16 cellular contexts compared by ENCODE assay signal in genomic region chr2:24018241-24018640, GRCh38. TPM values are rescaled to one million over a fixed set of nuclear protein-coding genes. Genes with fewer than 3 reads are reported as not detected.
DNase-seq lines count a peak whose midpoint lies in the region; ATAC-seq and TF ChIP-seq lines count a peak whose summit lies in the region.
"Had no signal": no experiment of that assay in that cellular context is flagged by ENCODE, and none has a peak within 500 bp of the region (broad histone marks: within the 10 kb centered on the region; RNA-seq: fewer than 3 reads in every experiment).

No MANE protein-coding gene starts in this region.

- no peak overlapping the region; the same call in 1 of the 2 replicates for H2BK120ac ChIP-seq in IMR-90 (ENCODE audit: low read depth, low read length)

- no peak overlapping the region for H4K91ac ChIP-seq in IMR-90 (ENCODE audit: insufficient read depth, low read depth, low read length)

- no peak overlapping the region for H2AK9ac ChIP-seq in IMR-90 (replicated peaks; ENCODE audit: low read depth, low read length, poor library complexity)

- no peak overlapping the region for H2BK15ac ChIP-seq in IMR-90 (ENCODE audit: low read depth, low read length)

- peak overlapping the region; percentile 81 for H3K27ac Mint-ChIP-seq in GM23338
- peak overlapping the region; percentile 41 for H3K27ac Mint-ChIP-seq in osteocyte (ENCODE audit: unreplicated experiment)
- H3K27ac Mint-ChIP-seq: CD4-positive, alpha-beta memory T cell; IgD-negative memory B cell had no signal

- no peak overlapping the region for H3K27ac ChIP-seq in GM23338 (ENCODE audit: low read depth)
- no peak overlapping the region for H3K27ac ChIP-seq in IMR-90 (ENCODE audit: insufficient read depth, low read length)
- H3K27ac ChIP-seq in hepatocyte: no peak overlapping the region
- H3K27ac ChIP-seq: C4-2B had no signal

- TF ChIP-seq CTCF in GM23338 (conservative IDR thresholded peaks at IDR 0.05; ENCODE audit: low read depth in 2 of 2): no peak
- no peak for TF ChIP-seq CTCF in IMR-90 (conservative IDR thresholded peaks at IDR 0.05; ENCODE audit: low read depth, low read length)
- TF ChIP-seq CTCF in osteocyte (IDR thresholded peaks at IDR 0.05): no peak
- no peak for TF ChIP-seq CTCF in hepatocyte (IDR thresholded peaks at IDR 0.05; ENCODE audit: poor library complexity)

- H3K79me1 ChIP-seq in IMR-90 (ENCODE audit: low read depth in 1 of 2, low read length in 2 of 2): peaks cover 0 to 3% of the 10 kb centered on the region in 2 experiments; a peak in 1 of 4 replicates

- H3K9me2 ChIP-seq in GM23338 (ENCODE audit: insufficient read depth) (no peaks in the 10 kb centered on the region), hepatocyte (replicated peaks; ENCODE audit: insufficient read depth) (no peaks in the 10 kb centered on the region)

- no TSS peak for BruUV-seq in IMR-90 (replicated peaks; lab: Mats Ljungman, UMichigan)

- no peaks in the 10 kb centered on the region for H3K9me3 ChIP-seq in IMR-90 (ENCODE audit: control insufficient read depth, insufficient read depth, low read length)
- no peaks in the 10 kb centered on the region for H3K9me3 ChIP-seq in hepatocyte (ENCODE audit: low read depth)
- H3K9me3 ChIP-seq: BE2C had no signal

- POLR2A ChIA-PET in IMR-90 (lab: Charles Lee; ENCODE audit: unreplicated experiment): no interaction called here

- no peaks in the 10 kb centered on the region for H3F3A ChIP-seq in GM23338 (replicated peaks; ENCODE audit: low read depth)

- no peak overlapping the region for H2BK5ac ChIP-seq in IMR-90 (ENCODE audit: low read depth, low read length, poor library complexity, severe bottlenecking)

- H3K23ac ChIP-seq in IMR-90 (ENCODE audit: low read depth, low read length): no peak overlapping the region

- peaks cover 16% of the 10 kb centered on the region for H3K27me3 Mint-ChIP-seq in GM23338 (ENCODE audit: insufficient read depth, low read depth, poor library complexity)
- H3K27me3 Mint-ChIP-seq in osteocyte (ENCODE audit: unreplicated experiment): no peaks in the 10 kb centered on the region
- H3K27me3 Mint-ChIP-seq: IgD-negative memory B cell had no signal

- no peaks in the 10 kb centered on the region for H3K79me2 ChIP-seq in GM23338 (replicated peaks; ENCODE audit: insufficient read depth)
- no peaks in the 10 kb centered on the region for H3K79me2 ChIP-seq in hepatocyte

- dilution Hi-C loops in IMR-90 (cut with HindIII; ENCODE audit: low sequenced_read_pairs, unreplicated experiment): no loop called here

- no peak for TF ChIP-seq RAD21 in IMR-90 (IDR thresholded peaks at IDR 0.05; ENCODE audit: low read length)

- no peak overlapping the region for H2BK20ac ChIP-seq in IMR-90 (ENCODE audit: low read depth, low read length)

- H2AK5ac ChIP-seq in IMR-90 (ENCODE audit: low read depth, low read length): peak overlapping the region; percentile 21; the same call in 1 of the 2 replicates

- 80% methylated on average over 2 of the region's 9 CpGs; no CpG with 5 or more reads in 1 of the 2 experiments for WGBS in IMR-90 (ENCODE audit: extremely low coverage in 2 of 2, insufficient read length in 1 of 2), 2 experiments
- 92% methylated on average over 9 of the region's 9 CpGs for WGBS in hepatocyte (ENCODE audit: low lambda C conversion rate, missing lambda C conversion rate)

- H3K9me1 ChIP-seq in IMR-90 (ENCODE audit: insufficient read depth, low read length): peaks cover 16% of the 10 kb centered on the region; the same call in 1 of the 2 replicates

- H3K14ac ChIP-seq in IMR-90 (replicated peaks; ENCODE audit: low read depth, low read length): no peak overlapping the region

- intact Hi-C loops in IMR-90 (cut with micrococcal nuclease): no loop called here

- H3K9me3 Mint-ChIP-seq in GM23338 (no peaks in the 10 kb centered on the region), osteocyte (ENCODE audit: unreplicated experiment) (no peaks in the 10 kb centered on the region)
- H3K9me3 Mint-ChIP-seq: CD4-positive, alpha-beta memory T cell; IgD-negative memory B cell had no signal

- H4K8ac ChIP-seq in IMR-90 (ENCODE audit: low read depth in 2 of 2, low read length in 2 of 2): no peak overlapping the region

- H3K9ac ChIP-seq in IMR-90 (ENCODE audit: low read depth, low read length): no peak overlapping the region

- no peak overlapping the region; the same call in 2 of the 3 replicates for H3K4me3 Mint-ChIP-seq in GM23338
- H3K4me3 Mint-ChIP-seq in osteocyte (ENCODE audit: unreplicated experiment): no peak overlapping the region
- H3K4me3 Mint-ChIP-seq: CD4-positive, alpha-beta memory T cell; IgD-negative memory B cell had no signal

- H3K4me1 ChIP-seq in GM23338 (ENCODE audit: insufficient read depth) (peaks cover 16% of the 10 kb centered on the region; the same call in 1 of the 2 replicates), IMR-90 (ENCODE audit: control insufficient read depth, insufficient read depth, low read length) (peaks cover 10% of the 10 kb centered on the region), hepatocyte (ENCODE audit: insufficient read depth) (peaks cover 8% of the 10 kb centered on the region)
- H3K4me1 ChIP-seq: BE2C had no signal

- H4K5ac ChIP-seq in IMR-90 (ENCODE audit: low read depth, low read length): no peak overlapping the region

- TF ChIP-seq POLR2A in IMR-90 (IDR thresholded peaks at IDR 0.05; ENCODE audit: low read depth, low read length): no peak

- H3K4me1 Mint-ChIP-seq in GM23338 (peaks cover 31% of the 10 kb centered on the region), osteocyte (ENCODE audit: unreplicated experiment) (peaks cover 17% of the 10 kb centered on the region)
- H3K4me1 Mint-ChIP-seq: CD4-positive, alpha-beta memory T cell; IgD-negative memory B cell had no signal

- in situ Hi-C loops in IMR-90 (cut with MboI; ENCODE audit: low sequenced_read_pairs): no loop called here

- H3K56ac ChIP-seq in IMR-90 (ENCODE audit: extremely low read depth, insufficient read depth, low read length): no peak overlapping the region

- H3K27me3 ChIP-seq in GM23338 (ENCODE audit: insufficient read depth) (no peaks in the 10 kb centered on the region), IMR-90 (ENCODE audit: control insufficient read depth, insufficient read depth, low read length) (no peaks in the 10 kb centered on the region), hepatocyte (no peaks in the 10 kb centered on the region)
- H3K27me3 ChIP-seq: BE2C had no signal

- H3K36me3 ChIP-seq in GM23338 (ENCODE audit: insufficient read depth) (no peaks in the 10 kb centered on the region), IMR-90 (ENCODE audit: control insufficient read depth, insufficient read depth, low read length) (peaks cover 4% of the 10 kb centered on the region), hepatocyte (replicated peaks; ENCODE audit: insufficient read depth, low read depth) (no peaks in the 10 kb centered on the region)

- H2AFZ ChIP-seq in GM23338 (no peak overlapping the region), IMR-90 (replicated peaks; ENCODE audit: low read length, poor library complexity) (no peak overlapping the region), hepatocyte (no peak overlapping the region)

- H3K4me3 ChIP-seq in GM23338 (no peak overlapping the region), IMR-90 (ENCODE audit: insufficient read depth, low read depth, low read length) (no peak overlapping the region), hepatocyte (no peak overlapping the region)

- H4K20me1 ChIP-seq in GM23338 (replicated peaks; ENCODE audit: insufficient read depth) (no peaks in the 10 kb centered on the region), IMR-90 (ENCODE audit: insufficient read depth, low read length) (no peaks in the 10 kb centered on the region), hepatocyte (ENCODE audit: insufficient read depth, poor library complexity, severe bottlenecking) (no peaks in the 10 kb centered on the region)

- DNase-seq in GM23338 (ENCODE audit: low spot score) (peak; percentile 16), IMR-90 (no peak), islet precursor cell (peak; percentile 42), osteocyte (ENCODE audit: extremely low spot score, unreplicated experiment) (no peak), hepatocyte (ENCODE audit: low spot score) (no peak), NCI-H1436 (lab: John Stamatoyannopoulos, UW) (no peak)
- DNase-seq: BE2C; CD4-positive, alpha-beta memory T cell; DMS79 treated with DMSO at 0.1 percent for 48 hours; EL had no signal

- CTCF ChIA-PET in IMR-90 (lab: Yijun Ruan, JAX): no interaction called here

- no peak overlapping the region for H3K4ac ChIP-seq in IMR-90 (ENCODE audit: low read depth, low read length)

- peaks cover 14% of the 10 kb centered on the region for H3K36me3 Mint-ChIP-seq in GM23338 (ENCODE audit: low read depth)
- peaks cover 6% of the 10 kb centered on the region for H3K36me3 Mint-ChIP-seq in osteocyte (ENCODE audit: unreplicated experiment)
- H3K36me3 Mint-ChIP-seq: IgD-negative memory B cell had no signal

- no peak overlapping the region for H3K18ac ChIP-seq in IMR-90 (ENCODE audit: low read depth, low read length)

- no peak for ATAC-seq in GM23338
- ATAC-seq in IMR-90 (ENCODE audit: low read depth): no peak
- no peak for ATAC-seq in GM21825 (IDR thresholded peaks at IDR 0.05; ENCODE audit: unreplicated experiment)

- no peak overlapping the region for H3K4me2 ChIP-seq in GM23338
- H3K4me2 ChIP-seq in IMR-90 (ENCODE audit: low read depth, low read length): no peak overlapping the region
- H3K4me2 ChIP-seq in hepatocyte: no peak overlapping the region

RNA-seq across cellular contexts. Expression of gene MFSD2B, which starts 8.4 kb away (rescaled TPM):
- total RNA-seq in GM23338 (2014; rRNA removed; shearing (Covaris generic)): 0.21 TPM in 1 of 2 replicates, not detected in the other
- polyA plus RNA-seq in GM23338 (2016; fragmentation: Nextera tagmentation; extraction: Ambion mirVana): 0.82 and 2.3 TPM in 2 replicates
- total RNA-seq in IMR-90 (2012; rRNA removed): not detected in 2 replicates
- polyA plus RNA-seq in IMR-90 (2012; rRNA removed): 0.05 and 0.09 TPM in 2 replicates
- 0.01 and 0.03 TPM in 2 replicates for polyA plus RNA-seq in IMR-90 (2012; cell fraction: cytosol; rRNA removed)
- 0.10 and 0.32 TPM in 2 replicates for polyA plus RNA-seq in IMR-90 (2012; cell fraction: nucleus; rRNA removed; ENCODE audit: low replicate concordance)
- not detected in 2 replicates for total RNA-seq in osteocyte
- not detected in 2 replicates for total RNA-seq in hepatocyte
- polyA plus RNA-seq in hepatocyte: 0.25 TPM in 1 of 2 replicates, not detected in the other
- total RNA-seq: A172; CD4-positive, alpha-beta memory T cell; H4; HT-29 had no signal
- polyA plus RNA-seq: CD4-positive, alpha-beta memory T cell; IgD-negative memory B cell had no signal

RNA-seq across cellular contexts. Expression of gene WDCP, which starts 28.9 kb away (rescaled TPM):
- 28.6 and 29.6 TPM in 2 replicates for total RNA-seq in GM23338 (2014; rRNA removed; shearing (Covaris generic))
- 7.1 and 10.5 TPM in 2 replicates for polyA plus RNA-seq in GM23338 (2016; fragmentation: Nextera tagmentation; extraction: Ambion mirVana)
- total RNA-seq in IMR-90 (2012; rRNA removed): 18.6 and 21.7 TPM in 2 replicates
- polyA plus RNA-seq in IMR-90 (2012; rRNA removed): 5.4 and 6.8 TPM in 2 replicates
- 1.9 and 2.9 TPM in 2 replicates for polyA plus RNA-seq in IMR-90 (2012; cell fraction: cytosol; rRNA removed)
- polyA plus RNA-seq in IMR-90 (2012; cell fraction: nucleus; rRNA removed; ENCODE audit: low replicate concordance): 2.7 and 9.0 TPM in 2 replicates
- 9.6 and 12.4 TPM in 2 replicates for total RNA-seq in osteocyte
- 6.0 and 6.8 TPM in 2 replicates for total RNA-seq in hepatocyte
- 1.4 and 2.4 TPM in 2 replicates for polyA plus RNA-seq in hepatocyte

RNA-seq across cellular contexts. Expression of gene FKBP1B, which starts 31.3 kb away (rescaled TPM):
- 48.2 and 51.3 TPM in 2 replicates for total RNA-seq in GM23338 (2014; rRNA removed; shearing (Covaris generic))
- polyA plus RNA-seq in GM23338 (2016; fragmentation: Nextera tagmentation; extraction: Ambion mirVana) (75.7 and 77.1 TPM in 2 replicates), IMR-90 (2012; rRNA removed) (15.1 and 16.9 TPM in 2 replicates), hepatocyte (36.3 and 37.2 TPM in 2 replicates)
- total RNA-seq in IMR-90 (2012; rRNA removed) (8.9 and 10.2 TPM in 2 replicates), osteocyte (12.6 and 12.7 TPM in 2 replicates), hepatocyte (20.2 and 24.4 TPM in 2 replicates)
- polyA plus RNA-seq in IMR-90 (2012; cell fraction: cytosol; rRNA removed): 16.8 and 17.5 TPM in 2 replicates
- polyA plus RNA-seq in IMR-90 (2012; cell fraction: nucleus; rRNA removed; ENCODE audit: low replicate concordance): 6.8 and 10.6 TPM in 2 replicates
- total RNA-seq: HT-29 had no signal

RNA-seq across cellular contexts. Expression of gene SF3B6, which starts 57.9 kb away (rescaled TPM):
- 140 and 172 TPM in 2 replicates for total RNA-seq in GM23338 (2014; rRNA removed; shearing (Covaris generic))
- polyA plus RNA-seq in GM23338 (2016; fragmentation: Nextera tagmentation; extraction: Ambion mirVana) (565 and 610 TPM in 2 replicates), IMR-90 (2012; rRNA removed) (166 and 191 TPM in 2 replicates), hepatocyte (170 and 174 TPM in 2 replicates)
- total RNA-seq in IMR-90 (2012; rRNA removed) (143 and 224 TPM in 2 replicates), osteocyte (89.5 and 91.4 TPM in 2 replicates), hepatocyte (131 and 158 TPM in 2 replicates)
- 58.0 and 130 TPM in 2 replicates for polyA plus RNA-seq in IMR-90 (2012; cell fraction: cytosol; rRNA removed)
- 14.1 and 76.2 TPM in 2 replicates for polyA plus RNA-seq in IMR-90 (2012; cell fraction: nucleus; rRNA removed; ENCODE audit: low replicate concordance)

Comparison
In these comparisons a context has a peak if more than half of its experiments do, and no peak if none do; other contexts are left out.
1. DNase-seq: peak in GM23338 (single experiment) and islet precursor cell (single experiment); none in IMR-90 (single experiment), osteocyte (single experiment), hepatocyte (single experiment) and NCI-H1436 (single experiment).